In the genomic region with DNA sequence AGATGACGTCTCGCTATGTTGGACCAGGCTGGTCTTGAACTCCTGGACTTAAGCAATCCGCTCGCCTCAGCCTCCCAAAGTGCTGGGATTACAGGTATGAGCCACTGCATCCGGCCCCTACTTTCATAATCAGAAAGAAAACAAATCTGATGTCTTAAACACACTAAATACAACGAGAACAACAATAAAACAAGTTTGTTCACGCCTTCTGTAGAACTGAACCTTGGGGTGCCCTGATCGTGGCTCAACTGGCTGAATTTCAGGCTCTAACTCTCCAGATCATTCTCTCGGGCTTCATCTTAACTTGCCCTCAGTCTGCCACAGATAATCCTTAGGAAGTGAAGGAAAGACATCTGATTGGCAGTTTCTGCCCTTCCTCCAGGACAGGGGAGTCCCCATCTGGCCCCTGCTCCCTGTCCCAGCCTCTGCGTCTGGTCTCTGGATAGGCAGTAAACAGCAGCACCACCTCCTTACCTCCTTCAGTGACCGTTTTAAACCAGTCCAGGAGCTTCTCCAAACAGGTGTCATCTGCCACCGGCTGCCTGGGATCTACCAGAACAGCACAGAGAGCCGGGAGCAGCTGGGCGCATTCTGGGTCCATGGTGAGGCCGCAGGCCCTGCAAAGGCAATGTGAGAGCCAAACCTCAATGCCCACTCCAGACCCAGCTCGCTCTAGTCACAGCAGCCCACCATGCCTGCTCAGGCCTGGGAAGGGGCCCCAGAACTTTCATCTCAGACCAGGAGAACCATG, we compare ENCODE assay signal across 8 cellular contexts. TPM values are rescaled to one million over a fixed set of nuclear protein-coding genes. Genes with fewer than 3 reads are reported as not detected.
A peak's percentile ranks its signal among the peaks of the same experiment; 100 is the strongest.
DNase-seq lines count a peak whose midpoint lies in the region; ATAC-seq and TF ChIP-seq lines count a peak whose summit lies in the region.

No MANE protein-coding gene starts in this region.

- H3K4me3 Mint-ChIP-seq in CD8-positive, alpha-beta T cell, result peak overlapping the region; percentile 86
- peak overlapping the region; percentile 91 for H3K4me3 Mint-ChIP-seq in neural progenitor cell

- intact Hi-C loops in CD8-positive, alpha-beta T cell (cut with DNase I, micrococcal nuclease), result loop anchor here (2.0 to 10.0 kb wide), 2 partner anchors 31 to 161 kb away; no protein-coding TSS in a partner anchor

- no peaks in the 10 kb centered on the region for H3K9me3 ChIP-seq in CD8-positive, alpha-beta T cell (ENCODE audit: low read length)
- no peaks in the 10 kb centered on the region for H3K9me3 ChIP-seq in effector memory CD4-positive, alpha-beta T cell (ENCODE audit: control insufficient read depth, low read length)
- no peaks in the 10 kb centered on the region for H3K9me3 ChIP-seq in neural progenitor cell (ENCODE audit: low read depth)

- CTCF ChIA-PET in CD8-positive, alpha-beta T cell (lab: Charles Lee), result interaction anchor here (1.2 to 2.8 kb wide), 2 partner anchors 8 to 84 kb away, joined by 4 to 10 read pairs; no protein-coding TSS in a partner anchor
- CTCF ChIA-PET in HEK293T (lab: Yijun Ruan, JAX), result no interaction called here

- peaks cover 49% of the 10 kb centered on the region for H3K4me1 Mint-ChIP-seq in CD8-positive, alpha-beta T cell (ENCODE audit: low read depth)
- H3K4me1 Mint-ChIP-seq in neural progenitor cell, result peaks cover 24% of the 10 kb centered on the region

- no peak overlapping the region for H2AFZ ChIP-seq in neural progenitor cell (replicated peaks)

- DNase-seq in CD8-positive, alpha-beta T cell, result no peak
- DNase-seq in NCI-H526 treated with DMSO at 0.1 percent for 48 hours (lab: John Stamatoyannopoulos, UW) (peak; percentile 32), neural progenitor cell (ENCODE audit: low spot score) (no peak), HEK293T (ENCODE audit: extremely low spot score) (no peak)
- DNase-seq in effector memory CD4-positive, alpha-beta T cell, result no peak

- H3K9me3 Mint-ChIP-seq in CD8-positive, alpha-beta T cell, result no peaks in the 10 kb centered on the region
- H3K9me3 Mint-ChIP-seq in neural progenitor cell, result no peaks in the 10 kb centered on the region

- H3K4me1 ChIP-seq in CD8-positive, alpha-beta T cell (ENCODE audit: insufficient read depth, low read length), result peaks cover 28% of the 10 kb centered on the region
- H3K4me1 ChIP-seq in effector memory CD4-positive, alpha-beta T cell (ENCODE audit: control insufficient read depth, insufficient read depth, low read length, poor library complexity, severe bottlenecking), result peaks cover 19% of the 10 kb centered on the region
- H3K4me1 ChIP-seq in neural progenitor cell, result peaks cover 9% of the 10 kb centered on the region

- no peaks in the 10 kb centered on the region for H3K36me3 ChIP-seq in CD8-positive, alpha-beta T cell (ENCODE audit: insufficient read depth, low read length)
- no peaks in the 10 kb centered on the region for H3K36me3 ChIP-seq in effector memory CD4-positive, alpha-beta T cell (ENCODE audit: control insufficient read depth, insufficient read depth, low read length)
- H3K36me3 ChIP-seq in neural progenitor cell, result no peaks in the 10 kb centered on the region

- POLR2A ChIA-PET in CD8-positive, alpha-beta T cell (lab: Charles Lee), result interaction anchor here (0.9 to 1.3 kb wide), 2 partner anchors 25 to 43 kb away, joined by 3 to 4 read pairs; no protein-coding TSS in a partner anchor
- POLR2A ChIA-PET in HEK293T (lab: Yijun Ruan, JAX), result no interaction called here

- no peak for TF ChIP-seq CTCF in CD8-positive, alpha-beta T cell (IDR thresholded peaks at IDR 0.05)
- TF ChIP-seq CTCF in neural progenitor cell (IDR thresholded peaks at IDR 0.05), result no peak

- peak overlapping the region; percentile 82 for H3K27ac Mint-ChIP-seq in CD8-positive, alpha-beta T cell
- peak overlapping the region; percentile 33 for H3K27ac Mint-ChIP-seq in neural progenitor cell

- no peaks in the 10 kb centered on the region for H3K27me3 Mint-ChIP-seq in CD8-positive, alpha-beta T cell (ENCODE audit: low read depth)
- H3K27me3 Mint-ChIP-seq in neural progenitor cell (ENCODE audit: insufficient read depth, low read depth), result peaks cover 6% of the 10 kb centered on the region

- peaks cover 51% of the 10 kb centered on the region for H3K79me2 ChIP-seq in neural progenitor cell (ENCODE audit: low read depth)

- peaks cover 31% of the 10 kb centered on the region for H3K36me3 Mint-ChIP-seq in CD8-positive, alpha-beta T cell
- peaks cover 19% of the 10 kb centered on the region for H3K36me3 Mint-ChIP-seq in neural progenitor cell

- H3K9ac ChIP-seq in neural progenitor cell, result peak overlapping the region; percentile 97

- no peak overlapping the region for H3K27ac ChIP-seq in CD8-positive, alpha-beta T cell (ENCODE audit: low read depth, low read length)
- no peak overlapping the region for H3K27ac ChIP-seq in effector memory CD4-positive, alpha-beta T cell (ENCODE audit: insufficient read depth, low read length, poor library complexity, severe bottlenecking)
- H3K27ac ChIP-seq in neural progenitor cell, result no peak overlapping the region

- peak overlapping the region; percentile 93 for H3K4me3 ChIP-seq in CD8-positive, alpha-beta T cell (ENCODE audit: low read depth, low read length)
- H3K4me3 ChIP-seq in effector memory CD4-positive, alpha-beta T cell (ENCODE audit: insufficient read depth, low read depth, low read length, poor library complexity, severe bottlenecking), result peak overlapping the region; percentile 94
- peak overlapping the region; percentile 93 for H3K4me3 ChIP-seq in neural progenitor cell

- no peak for ATAC-seq in CD8-positive, alpha-beta T cell
- no peak for ATAC-seq in HG02852 (IDR thresholded peaks at IDR 0.05; ENCODE audit: unreplicated experiment)
- ATAC-seq in HG02840 (IDR thresholded peaks at IDR 0.05; ENCODE audit: low FRiP score, unreplicated experiment), result no peak
- ATAC-seq in GM19452 (IDR thresholded peaks at IDR 0.05; ENCODE audit: unreplicated experiment), result no peak

- peak overlapping the region; percentile 94 for H3K4me2 ChIP-seq in neural progenitor cell

- H3K27me3 ChIP-seq in CD8-positive, alpha-beta T cell (ENCODE audit: insufficient read depth, low read length), result no peaks in the 10 kb centered on the region
- H3K27me3 ChIP-seq in effector memory CD4-positive, alpha-beta T cell (replicated peaks; ENCODE audit: control insufficient read depth, insufficient read depth, low read length, poor library complexity, severe bottlenecking), result no peaks in the 10 kb centered on the region
- H3K27me3 ChIP-seq in neural progenitor cell, result no peaks in the 10 kb centered on the region

- peaks cover 43% of the 10 kb centered on the region for H3F3A ChIP-seq in neural progenitor cell (ENCODE audit: low read depth)

- peaks cover 27% of the 10 kb centered on the region for H4K20me1 ChIP-seq in neural progenitor cell (ENCODE audit: low read depth)

TF ChIP-seq in HEK293T, 16 proteins besides CTCF, POLR2A, EP300 and RAD21:
- TF ChIP-seq SP1 (IDR thresholded peaks at IDR 0.05), result no peak
- TF ChIP-seq BHLHE40 (IDR thresholded peaks at IDR 0.05; ENCODE audit: borderline replicate concordance), result no peak
- no peak for TF ChIP-seq ARNT (IDR thresholded peaks at IDR 0.05)
- no peak for TF ChIP-seq L3MBTL2 (conservative IDR thresholded peaks at IDR 0.05)
- TF ChIP-seq HDGF (IDR thresholded peaks at IDR 0.05; ENCODE audit: borderline replicate concordance), result no peak
- no peak for TF ChIP-seq ELF4 (IDR thresholded peaks at IDR 0.05)

RNA-seq across cellular contexts. Expression of a gene that starts 1.3 kb away (rescaled TPM):
- 10 to 100 TPM; 18.9 to 20.6 TPM for total RNA-seq in CD8-positive, alpha-beta T cell
- total RNA-seq in neural progenitor cell (ENCODE audit: low replicate concordance), result 9.3 and 52.2 TPM in 2 replicates

RNA-seq across cellular contexts. Expression of a gene that starts 4.8 kb away (rescaled TPM):
- total RNA-seq in CD8-positive, alpha-beta T cell, result 1 to 10 TPM; 3.3 to 4.8 TPM
- 4.6 and 10.1 TPM in 2 replicates for total RNA-seq in neural progenitor cell (ENCODE audit: low replicate concordance)

RNA-seq across cellular contexts. Expression of a gene that starts 34.4 kb away (rescaled TPM):
- total RNA-seq in CD8-positive, alpha-beta T cell, result 100 to 1,000 TPM; 137 to 140 TPM
- 58.0 and 177 TPM in 2 replicates for total RNA-seq in neural progenitor cell (ENCODE audit: low replicate concordance)
